14 cellular contexts compared by ENCODE assay signal in genomic region chr12:15601210-15601800, GRCh38.
DNase-seq lines count a peak whose midpoint lies in the region; ATAC-seq, FAIRE-seq and TF ChIP-seq lines count a peak whose summit lies in the region.
"Had no signal": no experiment of that assay in that cellular context is flagged by ENCODE, and none has a peak within 500 bp of the region (broad histone marks: within the 10 kb centered on the region; RNA-seq: fewer than 3 reads in every experiment).

No MANE protein-coding gene starts in this region.

- intact Hi-C loops in posterior vena cava (cut with DNase I): loop anchor here in 1 of 2 donors (10.0 kb wide), 1 partner anchor 473 kb away; no protein-coding TSS in a partner anchor
- intact Hi-C loops in tibial artery (cut with DNase I; ENCODE audit: low total_unique reads): no loop called here

- POLR2A ChIA-PET in A549 (lab: Yijun Ruan, JAX): no interaction called here

- 69% methylated on average over 1 of the region's 1 CpG for WGBS in A549 (ENCODE audit: missing lambda C conversion rate)

- H3K4me2 ChIP-seq in A549: peak overlapping the region; percentile 62

- peaks cover 37% of the 10 kb centered on the region for H3K4me1 ChIP-seq in A549
- H3K4me1 ChIP-seq in tibial artery: peaks cover 0 to 13% (median 8%) of the 10 kb centered on the region in 4 donors
- H3K4me1 ChIP-seq: body of pancreas, Caco-2 had no signal

- DNase-seq in A549 (ENCODE audit: low read depth in 1 of 2, low spot score in 1 of 2) (peak; percentile 62 to 74), EL (peak; percentile 87), RPMI7951 (ENCODE audit: low read depth) (peak; percentile 56), glomerular visceral epithelial cell (ENCODE audit: extremely low spot score) (peak; percentile 39), nucleus accumbens (lab: John Stamatoyannopoulos, UW) (no peak), posterior vena cava (ENCODE audit: low spot score) (no peak), GDM1 (lab: John Stamatoyannopoulos, UW) (no peak), tibial artery (no peak)
- DNase-seq: Caco-2, heart left ventricle, NCI-H187 treated with DMSO at 0.1 percent for 48 hours, RPMI8226 had no signal

- H3K4me3 ChIP-seq in A549 (no peak overlapping the region), tibial artery (no peak overlapping the region)
- H3K4me3 ChIP-seq: body of pancreas, heart left ventricle had no signal

- no peak for FAIRE-seq in A549 (lab: Jason Lieb, UNC)
- FAIRE-seq: H1 had no signal

- H3K36me3 ChIP-seq in tibial artery: no peaks in the 10 kb centered on the region
- H3K36me3 ChIP-seq: heart left ventricle had no signal

- no peak for TF ChIP-seq EP300 in A549 (IDR thresholded peaks at IDR 0.05)

- no peak for TF ChIP-seq POLR2A in A549 (IDR thresholded peaks at IDR 0.05; ENCODE audit: low read length)

- H3K27ac ChIP-seq in A549 (peak overlapping the region; percentile 65 to 80), tibial artery (no peak overlapping the region)
- H3K27ac ChIP-seq: body of pancreas, heart left ventricle had no signal

- no peak; a peak in 1 of 5 replicates for TF ChIP-seq RAD21 in A549 (conservative IDR thresholded peaks at IDR 0.05 in 1 of 2, IDR thresholded peaks at IDR 0.05 in 1 of 2)

- H3K27me3 ChIP-seq in tibial artery: no peaks in the 10 kb centered on the region
- H3K27me3 ChIP-seq: body of pancreas, heart left ventricle had no signal

- CTCF ChIA-PET in A549 (lab: Yijun Ruan, JAX): no interaction called here

- no peak for TF ChIP-seq CTCF in A549 (IDR thresholded peaks at IDR 0.05)
- TF ChIP-seq CTCF in tibial artery (IDR thresholded peaks at IDR 0.05): no peak

- peak; percentile 75 to 89; a peak in 5 of 6 replicates for ATAC-seq in A549
- ATAC-seq: body of pancreas had no signal

- H3K9me3 ChIP-seq in A549: no peaks in the 10 kb centered on the region
- no peaks in the 10 kb centered on the region for H3K9me3 ChIP-seq in tibial artery
- H3K9me3 ChIP-seq: body of pancreas, Caco-2, heart left ventricle had no signal

TF ChIP-seq in A549, 52 proteins besides CTCF, POLR2A, EP300 and RAD21 (continues in another document):
- no peak for TF ChIP-seq POLR2AphosphoS2 (conservative IDR thresholded peaks at IDR 0.05; ENCODE audit: low read length)
- TF ChIP-seq RCOR1 (IDR thresholded peaks at IDR 0.05; ENCODE audit: low read depth, low read length): no peak
- no peak for TF ChIP-seq PHF8 (IDR thresholded peaks at IDR 0.05; ENCODE audit: borderline replicate concordance, low read depth)
- TF ChIP-seq CHD2 (IDR thresholded peaks at IDR 0.05; ENCODE audit: low read length, partially characterized antibody): no peak
- peak; percentile 58 to 90 for TF ChIP-seq CEBPB (IDR thresholded peaks at IDR 0.05)
- no peak for TF ChIP-seq ZC3H11A (IDR thresholded peaks at IDR 0.05)
- 0 out of 5 replicates have a peak, but pooled peaks of 1 of the 2 experiments have one; percentile 22 for TF ChIP-seq JUN (IDR thresholded peaks at IDR 0.05)
- no peak for TF ChIP-seq KDM1A (IDR thresholded peaks at IDR 0.05; ENCODE audit: low read depth)
- TF ChIP-seq HEYL (CRISPR knock-in tag; IDR thresholded peaks at IDR 0.05): no peak
- TF ChIP-seq JUNB (IDR thresholded peaks at IDR 0.05): peak; percentile 78
- peak; percentile 55 for TF ChIP-seq FOSL2 (IDR thresholded peaks at IDR 0.05)
- TF ChIP-seq FOSL2 (CRISPR knock-in tag; IDR thresholded peaks at IDR 0.05): peak; percentile 75
- TF ChIP-seq HES2 (IDR thresholded peaks at IDR 0.05): 0 out of 2 replicates have a peak, but pooled peaks have one; percentile 19
- no peak for TF ChIP-seq REST (IDR thresholded peaks at IDR 0.05)
- TF ChIP-seq EHMT2 (IDR thresholded peaks at IDR 0.05; ENCODE audit: low read depth): no peak
- TF ChIP-seq CBX8 (IDR thresholded peaks at IDR 0.05): no peak
- no peak for TF ChIP-seq ESRRA (IDR thresholded peaks at IDR 0.05; ENCODE audit: borderline replicate concordance, low read length)
- TF ChIP-seq CBX2 (IDR thresholded peaks at IDR 0.05; ENCODE audit: borderline replicate concordance, low read depth): no peak
- no peak for TF ChIP-seq ELK1 (IDR thresholded peaks at IDR 0.05; ENCODE audit: low read depth, low read length)
- TF ChIP-seq USF2 (IDR thresholded peaks at IDR 0.05): no peak
- no peak for TF ChIP-seq FOXS1 (CRISPR knock-in tag; IDR thresholded peaks at IDR 0.05)
- no peak for TF ChIP-seq ZSCAN20 (CRISPR knock-in tag; IDR thresholded peaks at IDR 0.05)
- TF ChIP-seq HOXB13 (CRISPR knock-in tag; IDR thresholded peaks at IDR 0.05; ENCODE audit: low read depth): no peak
- no peak for TF ChIP-seq E2F6 (IDR thresholded peaks at IDR 0.05; ENCODE audit: borderline replicate concordance, low read depth)
- TF ChIP-seq MYC (IDR thresholded peaks at IDR 0.05; ENCODE audit: borderline replicate concordance, low read length): no peak
- TF ChIP-seq HOXA7 (CRISPR knock-in tag; IDR thresholded peaks at IDR 0.05): no peak
- no peak for TF ChIP-seq KDM5A (IDR thresholded peaks at IDR 0.05)
- no peak for TF ChIP-seq MAZ (IDR thresholded peaks at IDR 0.05; ENCODE audit: borderline replicate concordance, low read depth, low read length)
- TF ChIP-seq RNF2 (IDR thresholded peaks at IDR 0.05; ENCODE audit: borderline replicate concordance, low read depth): no peak
- no peak for TF ChIP-seq SREBF2 (IDR thresholded peaks at IDR 0.05)
- no peak for TF ChIP-seq HOXB5 (CRISPR knock-in tag; IDR thresholded peaks at IDR 0.05)
- no peak for TF ChIP-seq HDAC2 (IDR thresholded peaks at IDR 0.05)
- no peak for TF ChIP-seq GATA3 (IDR thresholded peaks at IDR 0.05; ENCODE audit: borderline replicate concordance)
- TF ChIP-seq NR3C1 (IDR thresholded peaks at IDR 0.05): no peak
- TF ChIP-seq RFX5 (IDR thresholded peaks at IDR 0.05): no peak
- TF ChIP-seq FOSB (CRISPR knock-in tag; IDR thresholded peaks at IDR 0.05): no peak
- no peak for TF ChIP-seq TFCP2L1 (CRISPR knock-in tag; IDR thresholded peaks at IDR 0.05)

Comparison
In these comparisons a context has a peak if more than half of its experiments do, and no peak if none do; other contexts are left out.
1. DNase-seq: peak in A549 (2 of 2), EL (single experiment), RPMI7951 (single experiment) and glomerular visceral epithelial cell (single experiment); none in nucleus accumbens (0 of 56), posterior vena cava (single experiment), GDM1 (single experiment) and tibial artery (0 of 2).
2. H3K27ac ChIP-seq: peak in A549 (2 of 2); none in tibial artery (0 of 2).